22 cellular contexts compared by ENCODE assay signal in the genomic region with DNA sequence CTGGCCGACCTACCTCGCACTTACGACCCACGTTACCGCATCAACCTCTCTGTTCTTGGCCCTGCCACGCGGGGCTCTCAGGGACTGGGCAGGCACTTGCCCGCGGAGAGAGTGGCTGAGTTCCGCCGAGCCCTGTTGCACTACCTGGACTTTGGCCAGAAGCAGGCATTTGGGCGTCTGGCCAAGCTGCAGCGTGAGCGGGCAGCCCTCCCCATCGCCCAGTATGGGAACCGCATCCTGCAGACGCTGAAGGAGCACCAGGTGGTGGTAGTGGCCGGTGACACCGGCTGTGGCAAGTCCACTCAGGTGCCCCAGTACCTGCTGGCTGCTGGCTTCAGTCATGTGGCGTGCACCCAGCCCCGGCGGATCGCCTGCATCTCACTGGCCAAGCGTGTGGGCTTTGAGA. TPM values are rescaled to one million over a fixed set of nuclear protein-coding genes. Genes with fewer than 3 reads are reported as not detected.
DNase-seq lines count a peak whose midpoint lies in the region; FAIRE-seq and TF ChIP-seq lines count a peak whose summit lies in the region.
"Had no signal": no experiment of that assay in that cellular context is flagged by ENCODE, and none has a peak within 500 bp of the region (broad histone marks: within the 10 kb centered on the region; RNA-seq: fewer than 3 reads in every experiment).

No MANE protein-coding gene starts in this region.

- no peak overlapping the region for H2BK120ac ChIP-seq in neuronal stem cell (ENCODE audit: low read depth, low read length)

- H3K79me1 ChIP-seq in neuronal stem cell (ENCODE audit: low read depth, low read length) = peaks cover 13% of the 10 kb centered on the region

- H3K4me2 ChIP-seq in DOHH2 (ENCODE audit: low read length) = peak overlapping the region; percentile 9; the same call in 1 of the 2 replicates
- H3K4me2 ChIP-seq in neuronal stem cell (ENCODE audit: insufficient read depth, low read length, poor library complexity, severe bottlenecking) = no peak overlapping the region
- H3K4me2 ChIP-seq: hepatocyte had no signal

- DNase-seq in NCI-H2196 (lab: John Stamatoyannopoulos, UW; ENCODE audit: unreplicated experiment) (peak; percentile 92), colonic mucosa (peak; percentile 66), neuronal stem cell (ENCODE audit: low spot score) (no peak), GM12891 (ENCODE audit: insufficient read length, low spot score) (no peak), ACHN (no peak), MV-4-11 (lab: John Stamatoyannopoulos, UW) (no peak)
- DNase-seq: activated CD4-positive, alpha-beta T cell treated with anti-CD3 and anti-CD28 coated beads, Interleukin-2, amount 50 U/mL, for 48 hours; activated gamma-delta T cell; amniotic stem cell; CD4-positive, CD25-positive, alpha-beta regulatory T cell; Kasumi-1; naive thymus-derived CD8-positive, alpha-beta T cell; NCI-H1092 treated with DMSO at 0.1 percent for 48 hours; NCI-H524 treated with DMSO at 0.1 percent for 48 hours; SIG-M5; T-helper 17 cell; WERI-Rb-1 had no signal

- intact Hi-C loops in colonic mucosa (cut with DNase I) = no loop called here

- H3K23ac ChIP-seq in neuronal stem cell (ENCODE audit: low read depth, low read length, poor library complexity) = no peak overlapping the region

- H2AK5ac ChIP-seq in neuronal stem cell (ENCODE audit: low read depth, low read length) = no peak overlapping the region

- H3K18ac ChIP-seq in neuronal stem cell (ENCODE audit: low read length) = no peak overlapping the region

- H3K27ac ChIP-seq in DOHH2 (ENCODE audit: low read depth, low read length) (no peak overlapping the region), colonic mucosa (no peak overlapping the region), neuronal stem cell (replicated peaks; ENCODE audit: low read length) (no peak overlapping the region)
- H3K27ac ChIP-seq: dorsolateral prefrontal cortex, hepatocyte, thoracic aorta, WERI-Rb-1 had no signal

- H3K14ac ChIP-seq in neuronal stem cell (ENCODE audit: low read length) = peak overlapping the region; percentile 4

- no peak overlapping the region for H2AFZ ChIP-seq in neuronal stem cell (ENCODE audit: low read length)
- H2AFZ ChIP-seq: hepatocyte had no signal

- H3K79me2 ChIP-seq in DOHH2 (ENCODE audit: control insufficient read depth, low read length) = peaks cover 81% of the 10 kb centered on the region

- H3K4me1 ChIP-seq in DOHH2 (ENCODE audit: control insufficient read depth, low read length) (peaks cover 34% of the 10 kb centered on the region), colonic mucosa (peaks cover 3% of the 10 kb centered on the region), neuronal stem cell (ENCODE audit: control insufficient read depth in 2 of 2, insufficient read depth in 1 of 2, low read depth in 1 of 2, low read length in 2 of 2) (peaks cover 0 to 4% of the 10 kb centered on the region in 2 donors)

- H4K20me1 ChIP-seq in DOHH2 (ENCODE audit: control insufficient read depth, insufficient read depth, low read depth, low read length) = no peaks in the 10 kb centered on the region

- no peaks in the 10 kb centered on the region for H3K9me2 ChIP-seq in DOHH2 (replicated peaks; ENCODE audit: control insufficient read depth, low read length)

- no peak overlapping the region for H2BK12ac ChIP-seq in neuronal stem cell (ENCODE audit: low read length)

- H3K36me3 ChIP-seq in DOHH2 (ENCODE audit: control insufficient read depth, low read length) (peaks cover 75% of the 10 kb centered on the region), colonic mucosa (peaks cover 7% of the 10 kb centered on the region), neuronal stem cell (replicated peaks in 1 of 2; ENCODE audit: control insufficient read depth in 2 of 2, insufficient read depth in 2 of 2, low read length in 2 of 2) (peaks cover 43 to 70% of the 10 kb centered on the region in 2 donors)

- H2BK5ac ChIP-seq in neuronal stem cell (ENCODE audit: low read length) = no peak overlapping the region

- no peaks in the 10 kb centered on the region for H3K27me3 ChIP-seq in DOHH2 (ENCODE audit: control insufficient read depth, low read length)
- H3K27me3 ChIP-seq in colonic mucosa = no peaks in the 10 kb centered on the region
- H3K27me3 ChIP-seq in neuronal stem cell (ENCODE audit: control insufficient read depth in 3 of 3, insufficient read depth in 3 of 3, low read depth in 1 of 3, low read length in 3 of 3) = no peaks in the 10 kb centered on the region
- H3K27me3 ChIP-seq: dorsolateral prefrontal cortex, hepatocyte had no signal

- no CpG with 5 or more reads among the region's 24 CpGs for WGBS in neuronal stem cell (ENCODE audit: extremely low coverage in 2 of 2, insufficient read length in 2 of 2, insufficient replicate concordance in 1 of 2), 2 donors

- H3K4me3 ChIP-seq in DOHH2 (ENCODE audit: low read length) (no peak overlapping the region), colonic mucosa (no peak overlapping the region), neuronal stem cell (ENCODE audit: low read length in 2 of 2) (no peak overlapping the region)
- H3K4me3 ChIP-seq: dorsolateral prefrontal cortex, hepatocyte, thoracic aorta had no signal

- H4K8ac ChIP-seq in neuronal stem cell (ENCODE audit: low read depth, low read length) = no peak overlapping the region

- no peak overlapping the region for H3K4ac ChIP-seq in neuronal stem cell (ENCODE audit: low read length)

- no peaks in the 10 kb centered on the region for H3K9me3 ChIP-seq in DOHH2 (ENCODE audit: control insufficient read depth, insufficient read depth, low read length)
- no peaks in the 10 kb centered on the region for H3K9me3 ChIP-seq in colonic mucosa
- peaks cover 2 to 6% of the 10 kb centered on the region in 2 donors for H3K9me3 ChIP-seq in neuronal stem cell (replicated peaks in 1 of 2; ENCODE audit: control insufficient read depth in 2 of 2, insufficient read depth in 1 of 2, low read depth in 1 of 2, low read length in 2 of 2)
- H3K9me3 ChIP-seq: thoracic aorta had no signal

- in situ Hi-C loops in ACHN (cut with HindIII; ENCODE audit: low pct_ligation_motif_present, low pct_unique_long_range_greater_than_20kb, low sequenced_read_pairs) = no loop called here

- no peak overlapping the region for H3K9ac ChIP-seq in colonic mucosa (ENCODE audit: low read depth in 2 of 2, low read length in 2 of 2)
- H3K9ac ChIP-seq in neuronal stem cell (ENCODE audit: low read depth, low read length, poor library complexity) = no peak overlapping the region

- TF ChIP-seq POLR2A in GM12891 (IDR thresholded peaks at IDR 0.05; ENCODE audit: low read depth, low read length) = no peak

- no peaks in the 10 kb centered on the region for H3F3A ChIP-seq in DOHH2 (ENCODE audit: control insufficient read depth, insufficient read depth)

- H2BK15ac ChIP-seq in neuronal stem cell (ENCODE audit: low read length) = no peak overlapping the region

- no peak for TF ChIP-seq CTCF in DOHH2 (IDR thresholded peaks at IDR 0.05; ENCODE audit: low read depth, low read length, poor library complexity, severe bottlenecking)
- TF ChIP-seq CTCF in colonic mucosa (IDR thresholded peaks at IDR 0.05) = no peak

- FAIRE-seq in GM12891 (lab: Jason Lieb, UNC) = no peak
- FAIRE-seq: islet of Langerhans had no signal

- H4K91ac ChIP-seq in neuronal stem cell (ENCODE audit: low read depth, low read length, poor library complexity) = no peak overlapping the region

TF ChIP-seq in GM12891, 5 proteins besides CTCF, POLR2A, EP300 and RAD21:
- TF ChIP-seq POLR2AphosphoS5 (IDR thresholded peaks at IDR 0.05; ENCODE audit: low read depth, low read length) = no peak
- no peak for TF ChIP-seq SPI1 (IDR thresholded peaks at IDR 0.05; ENCODE audit: low read depth, low read length)

RNA-seq across cellular contexts. Expression of gene DHX34, which starts 4.2 kb away (rescaled TPM):
- 10 to 100 TPM in 1 of 2 donors, 1 to 10 TPM in 1; 6.3 to 17.8 TPM for total RNA-seq in colonic mucosa
- 8.3 TPM for polyA plus RNA-seq in neuronal stem cell (2013, experiment 1 of 2)
- polyA plus RNA-seq in neuronal stem cell (2013, experiment 2 of 2) = 8.3 TPM
- polyA plus RNA-seq in GM12891 (2012; ENCODE audit: low read depth, missing spikeins) = 8.2 TPM

RNA-seq across cellular contexts. Expression of gene C5AR2, which starts 21.3 kb away (rescaled TPM):
- total RNA-seq in colonic mucosa = under 1 TPM; 0.74 to 0.82 TPM
- polyA plus RNA-seq in neuronal stem cell (2013, experiment 1 of 2) = not detected
- polyA plus RNA-seq in neuronal stem cell (2013, experiment 2 of 2) = not detected
- polyA plus RNA-seq in GM12891 (2012; ENCODE audit: low read depth, missing spikeins) = not detected
- polyA plus RNA-seq: hepatocyte; naive thymus-derived CD8-positive, alpha-beta T cell had no signal

RNA-seq across cellular contexts. Expression of gene C5AR1, which starts 43.6 kb away (rescaled TPM):
- 10 to 100 TPM in 1 of 2 donors, 1 to 10 TPM in 1; 5.3 to 11.5 TPM for total RNA-seq in colonic mucosa
- polyA plus RNA-seq in neuronal stem cell (2013, experiment 1 of 2) = not detected
- 0.04 TPM for polyA plus RNA-seq in neuronal stem cell (2013, experiment 2 of 2)
- 0.08 TPM for polyA plus RNA-seq in GM12891 (2012; ENCODE audit: low read depth, missing spikeins)

Comparison
In these comparisons a context has a peak if more than half of its experiments do, and no peak if none do; other contexts are left out.
1. DNase-seq: peak in NCI-H2196 (single experiment) and colonic mucosa (single experiment); none in neuronal stem cell (single experiment), GM12891 (single experiment), ACHN (single experiment) and MV-4-11 (single experiment).